8 cellular contexts compared by ENCODE assay signal in genomic region chr9:32873131-32873530, GRCh38.
"Had no signal": no experiment of that assay in that cellular context is flagged by ENCODE, and none has a peak within 500 bp of the region (broad histone marks: within the 10 kb centered on the region; RNA-seq: fewer than 3 reads in every experiment).

No MANE protein-coding gene starts in this region.

- H3K9ac ChIP-seq: GM23248 had no signal

- H3K4me1 ChIP-seq: HAP-1 had no signal

- FAIRE-seq: HTR-8/SVneo had no signal

- H3K9me3 ChIP-seq: HAP-1 had no signal

- DNase-seq: GOT3, H7, HFFc6, KBM-7 had no signal

- H3K36me3 ChIP-seq: HAP-1 had no signal

- ATAC-seq: HCT116 had no signal

- H3K4me3 ChIP-seq: GM23248, HAP-1 had no signal

- H3K27ac ChIP-seq: GM23248 had no signal

- H2AFZ ChIP-seq: GM23248 had no signal
